17 cellular contexts compared by ENCODE assay signal in genomic region chr15:98103570-98103969, GRCh38.
DNase-seq lines count a peak whose midpoint lies in the region; TF ChIP-seq lines count a peak whose summit lies in the region.
"Had no signal": no experiment of that assay in that cellular context is flagged by ENCODE, and none has a peak within 500 bp of the region (broad histone marks: within the 10 kb centered on the region; RNA-seq: fewer than 3 reads in every experiment).

No MANE protein-coding gene starts in this region.

- WGBS in endodermal cell (ENCODE audit: insufficient coverage in 1 of 2, insufficient read length in 1 of 2), 2 experiments: 92 to 94% methylated on average over 4 to 6 of the region's 6 CpGs
- WGBS in neuronal stem cell (ENCODE audit: extremely low coverage in 2 of 2, insufficient read length in 2 of 2, insufficient replicate concordance in 1 of 2), 2 donors: no CpG with 5 or more reads among the region's 6 CpGs
- 82 to 89% methylated on average over 5 to 6 of the region's 6 CpGs for WGBS in esophagus squamous epithelium, 2 donors

- H2BK5ac ChIP-seq in neuronal stem cell (ENCODE audit: low read length): no peak overlapping the region

- H3K4me1 ChIP-seq in endodermal cell (ENCODE audit: control insufficient read depth, insufficient read depth, low read length) (no peaks in the 10 kb centered on the region), neuronal stem cell (ENCODE audit: control insufficient read depth in 2 of 2, insufficient read depth in 1 of 2, low read depth in 1 of 2, low read length in 2 of 2) (peaks cover 0 to 2% of the 10 kb centered on the region in 2 donors), esophagus squamous epithelium (no peaks in the 10 kb centered on the region)

- H2AK5ac ChIP-seq in neuronal stem cell (ENCODE audit: low read depth, low read length): no peak overlapping the region

- peaks cover 1% of the 10 kb centered on the region for H3K27me3 Mint-ChIP-seq in endodermal cell (ENCODE audit: insufficient read depth)
- H3K27me3 Mint-ChIP-seq: B cell; CD4-positive, alpha-beta T cell had no signal

- no peak overlapping the region for H3K9ac ChIP-seq in endodermal cell (ENCODE audit: extremely low read depth, low read length, poor library complexity, severe bottlenecking)
- no peak overlapping the region for H3K9ac ChIP-seq in neuronal stem cell (ENCODE audit: low read depth, low read length, poor library complexity)
- H3K9ac ChIP-seq: BLaER1 had no signal

- H2BK120ac ChIP-seq in neuronal stem cell (ENCODE audit: low read depth, low read length): no peak overlapping the region

- in situ Hi-C loops in GM13977 (cut with MboI; ENCODE audit: low pct_unique_long_range_greater_than_20kb, low sequenced_read_pairs, unreplicated experiment): no loop called here

- H3K36me3 ChIP-seq in endodermal cell (ENCODE audit: control insufficient read depth, insufficient read depth, low read length) (no peaks in the 10 kb centered on the region), neuronal stem cell (replicated peaks in 1 of 2; ENCODE audit: control insufficient read depth in 2 of 2, insufficient read depth in 2 of 2, low read length in 2 of 2) (no peaks in the 10 kb centered on the region), esophagus squamous epithelium (no peaks in the 10 kb centered on the region)
- H3K36me3 ChIP-seq: BLaER1 had no signal

- no peak overlapping the region for H3K14ac ChIP-seq in neuronal stem cell (ENCODE audit: low read length)

- H4K8ac ChIP-seq in neuronal stem cell (ENCODE audit: low read depth, low read length): no peak overlapping the region

- H3K4me3 ChIP-seq in endodermal cell (ENCODE audit: low read length) (no peak overlapping the region), neuronal stem cell (ENCODE audit: low read length in 2 of 2) (no peak overlapping the region), esophagus squamous epithelium (no peak overlapping the region)
- H3K4me3 ChIP-seq: BLaER1 had no signal

- H3K4me1 Mint-ChIP-seq in endodermal cell: no peaks in the 10 kb centered on the region
- H3K4me1 Mint-ChIP-seq: B cell; CD8-positive, alpha-beta memory T cell had no signal

- no peak overlapping the region for H3K4ac ChIP-seq in neuronal stem cell (ENCODE audit: low read length)

- intact Hi-C loops in esophagus squamous epithelium (cut with DNase I): no loop called here

- no peak for TF ChIP-seq POLR2A in esophagus squamous epithelium (IDR thresholded peaks at IDR 0.05)

- H3K27me3 ChIP-seq in endodermal cell (ENCODE audit: control insufficient read depth, insufficient read depth, low read length, poor library complexity, severe bottlenecking) (no peaks in the 10 kb centered on the region), neuronal stem cell (ENCODE audit: control insufficient read depth in 3 of 3, insufficient read depth in 3 of 3, low read depth in 1 of 3, low read length in 3 of 3) (no peaks in the 10 kb centered on the region), esophagus squamous epithelium (no peaks in the 10 kb centered on the region)
- H3K27me3 ChIP-seq: BLaER1 had no signal

- no peak overlapping the region for H2BK15ac ChIP-seq in neuronal stem cell (ENCODE audit: low read length)

- H4K91ac ChIP-seq in neuronal stem cell (ENCODE audit: low read depth, low read length, poor library complexity): no peak overlapping the region

- H3K4me3 Mint-ChIP-seq in endodermal cell: no peak overlapping the region
- H3K4me3 Mint-ChIP-seq: B cell; CD4-positive, alpha-beta T cell; CD8-positive, alpha-beta memory T cell had no signal

- no peak overlapping the region for H3K18ac ChIP-seq in neuronal stem cell (ENCODE audit: low read length)

- H2BK12ac ChIP-seq in neuronal stem cell (ENCODE audit: low read length): no peak overlapping the region

- peak overlapping the region; percentile 22 for H2AFZ ChIP-seq in neuronal stem cell (ENCODE audit: low read length)

- DNase-seq in NAMALWA (ENCODE audit: low spot score) (peak; percentile 15), endodermal cell (peak; percentile 9), neuronal stem cell (ENCODE audit: low spot score) (no peak), amygdala (lab: John Stamatoyannopoulos, UW) (no peak), esophagus squamous epithelium (lab: John Stamatoyannopoulos, UW) (no peak), AML-193 (lab: John Stamatoyannopoulos, UW) (no peak), GM13977 (ENCODE audit: low spot score) (no peak)
- DNase-seq: CD4-positive, alpha-beta T cell; CD8-positive, alpha-beta memory T cell; DMS 273 treated with DMSO at 0.1 percent for 48 hours; DMS79; GF-D8; H7; HCEC 1CT had no signal

- H3K23ac ChIP-seq in neuronal stem cell (ENCODE audit: low read depth, low read length, poor library complexity): no peak overlapping the region

- H3K36me3 Mint-ChIP-seq in endodermal cell (ENCODE audit: low read depth): no peaks in the 10 kb centered on the region
- H3K36me3 Mint-ChIP-seq: CD8-positive, alpha-beta memory T cell had no signal

- H3K27ac ChIP-seq in endodermal cell (ENCODE audit: low read depth, low read length) (no peak overlapping the region), neuronal stem cell (replicated peaks; ENCODE audit: low read length) (no peak overlapping the region), esophagus squamous epithelium (no peak overlapping the region)
- H3K27ac ChIP-seq: BLaER1, C4-2B had no signal

- H3K79me1 ChIP-seq in neuronal stem cell (ENCODE audit: low read depth, low read length): no peaks in the 10 kb centered on the region

- H3K9me3 ChIP-seq in endodermal cell (ENCODE audit: control insufficient read depth, low read length) (no peaks in the 10 kb centered on the region), neuronal stem cell (replicated peaks in 1 of 2; ENCODE audit: control insufficient read depth in 2 of 2, insufficient read depth in 1 of 2, low read depth in 1 of 2, low read length in 2 of 2) (no peaks in the 10 kb centered on the region), esophagus squamous epithelium (no peaks in the 10 kb centered on the region)

- H3K4me2 ChIP-seq in neuronal stem cell (ENCODE audit: insufficient read depth, low read length, poor library complexity, severe bottlenecking): no peak overlapping the region
- H3K4me2 ChIP-seq: BLaER1 had no signal

- no peak for TF ChIP-seq CTCF in endodermal cell (conservative IDR thresholded peaks at IDR 0.05)
- TF ChIP-seq CTCF in esophagus squamous epithelium (IDR thresholded peaks at IDR 0.05): no peak
- no peak for TF ChIP-seq CTCF in GM13977 (IDR thresholded peaks at IDR 0.05; ENCODE audit: extremely low read depth, insufficient read depth, missing control alignments)

- no peak overlapping the region for H3K27ac Mint-ChIP-seq in endodermal cell
- H3K27ac Mint-ChIP-seq: B cell; CD4-positive, alpha-beta T cell; CD8-positive, alpha-beta memory T cell had no signal

- H3K9me3 Mint-ChIP-seq in endodermal cell: peaks cover 3% of the 10 kb centered on the region
- H3K9me3 Mint-ChIP-seq: CD4-positive, alpha-beta T cell had no signal

Comparison
In these comparisons a context has a peak if more than half of its experiments do, and no peak if none do; other contexts are left out.
1. DNase-seq: peak in NAMALWA (single experiment) and endodermal cell (single experiment); none in neuronal stem cell (single experiment), amygdala (0 of 56), esophagus squamous epithelium (single experiment), AML-193 (0 of 2) and GM13977 (single experiment).